ENCODE assay signal across 19 cellular contexts in the genomic region with DNA sequence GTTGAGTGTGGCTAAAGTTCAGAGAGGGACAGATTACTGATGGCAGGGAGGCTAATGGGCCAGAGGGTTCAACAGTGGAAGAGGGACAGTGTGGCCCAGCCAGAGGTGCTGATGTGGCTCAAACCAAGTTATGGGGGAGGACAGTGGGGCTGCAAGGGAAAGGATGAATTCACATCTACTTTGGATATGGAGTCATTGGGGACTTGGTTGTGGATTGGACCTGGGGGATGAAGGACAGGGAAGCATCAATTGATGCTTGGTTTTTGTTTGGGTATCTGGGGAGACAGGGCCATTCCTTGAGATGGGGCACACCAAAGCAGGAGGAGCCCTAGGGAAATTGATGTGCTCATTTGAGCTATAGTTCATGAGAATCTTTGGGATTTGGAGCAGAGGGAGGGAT. TPM values are rescaled to one million over a fixed set of nuclear protein-coding genes. Genes with fewer than 3 reads are reported as not detected.
A peak's percentile ranks its signal among the peaks of the same experiment; 100 is the strongest.
DNase-seq lines count a peak whose midpoint lies in the region; ATAC-seq and TF ChIP-seq lines count a peak whose summit lies in the region.
"Had no signal": no experiment of that assay in that cellular context is flagged by ENCODE, and none has a peak within 500 bp of the region (broad histone marks: within the 10 kb centered on the region; RNA-seq: fewer than 3 reads in every experiment).

No MANE protein-coding gene starts in this region.

- TF ChIP-seq CTCF in natural killer cell (IDR thresholded peaks at IDR 0.05): no peak
- no peak for TF ChIP-seq CTCF in brain (conservative IDR thresholded peaks at IDR 0.05)
- no peak for TF ChIP-seq CTCF in nephron (IDR thresholded peaks at IDR 0.05; ENCODE audit: unreplicated experiment in 3 of 3)
- no peak for TF ChIP-seq CTCF in type B pancreatic cell (conservative IDR thresholded peaks at IDR 0.05)
- TF ChIP-seq CTCF in GM20000 (IDR thresholded peaks at IDR 0.05; ENCODE audit: extremely low read depth, missing control alignments): no peak

- intact Hi-C loops in natural killer cell (cut with micrococcal nuclease): no loop called here

- peak overlapping the region; percentile 3 for H3K4me3 Mint-ChIP-seq in natural killer cell
- no peak overlapping the region for H3K4me3 Mint-ChIP-seq in natural killer cell treated with Interleukin-12 subunit alpha and Interleukin-12 subunit beta and Interleukin-15 and Interleukin-18, amount 100 ng/mL, for 72 hours
- H3K4me3 Mint-ChIP-seq in brain: no peak overlapping the region
- H3K4me3 Mint-ChIP-seq in nephron: peak overlapping the region in 2 of 3 experiments; percentile 15 to 90
- peak overlapping the region; percentile 51 for H3K4me3 Mint-ChIP-seq in type B pancreatic cell
- H3K4me3 Mint-ChIP-seq in activated naive CD8-positive, alpha-beta T cell treated with anti-CD3 and anti-CD28 coated beads for 36 hours: no peak overlapping the region
- H3K4me3 Mint-ChIP-seq: B cell, IgD-negative memory B cell had no signal

- ATAC-seq in natural killer cell: no peak
- no peak for ATAC-seq in natural killer cell treated with Interleukin-12 subunit alpha and Interleukin-12 subunit beta and Interleukin-15 and Interleukin-18, amount 100 ng/mL, for 72 hours
- ATAC-seq in GM19463 (IDR thresholded peaks at IDR 0.05; ENCODE audit: unreplicated experiment): no peak
- ATAC-seq: HepG2 had no signal

- H3K9me3 Mint-ChIP-seq in natural killer cell (no peaks in the 10 kb centered on the region), brain (peaks cover 0 to 6% (median 2%) of the 10 kb centered on the region in 5 experiments), nephron (no peaks in the 10 kb centered on the region), type B pancreatic cell (no peaks in the 10 kb centered on the region)
- no peaks in the 10 kb centered on the region for H3K9me3 Mint-ChIP-seq in natural killer cell treated with Interleukin-12 subunit alpha and Interleukin-12 subunit beta and Interleukin-15 and Interleukin-18, amount 100 ng/mL, for 72 hours
- H3K9me3 Mint-ChIP-seq in activated naive CD8-positive, alpha-beta T cell treated with anti-CD3 and anti-CD28 coated beads for 36 hours: no peaks in the 10 kb centered on the region
- H3K9me3 Mint-ChIP-seq: CD8-positive, alpha-beta memory T cell; H9; IgD-negative memory B cell had no signal

- H3K27me3 Mint-ChIP-seq in natural killer cell (ENCODE audit: low read depth in 2 of 2) (peaks cover 34 to 35% of the 10 kb centered on the region in 2 donors), brain (peaks cover 41% of the 10 kb centered on the region), nephron (ENCODE audit: low read depth) (peaks cover 56% of the 10 kb centered on the region), type B pancreatic cell (peaks cover 51% of the 10 kb centered on the region)
- H3K27me3 Mint-ChIP-seq in natural killer cell treated with Interleukin-12 subunit alpha and Interleukin-12 subunit beta and Interleukin-15 and Interleukin-18, amount 100 ng/mL, for 72 hours: peaks cover 31 to 35% of the 10 kb centered on the region in 2 donors
- H3K27me3 Mint-ChIP-seq in activated naive CD8-positive, alpha-beta T cell treated with anti-CD3 and anti-CD28 coated beads for 36 hours: peaks cover 58% of the 10 kb centered on the region

- H3K36me3 Mint-ChIP-seq in natural killer cell: no peaks in the 10 kb centered on the region
- no peaks in the 10 kb centered on the region for H3K36me3 Mint-ChIP-seq in natural killer cell treated with Interleukin-12 subunit alpha and Interleukin-12 subunit beta and Interleukin-15 and Interleukin-18, amount 100 ng/mL, for 72 hours
- peaks cover 17% of the 10 kb centered on the region for H3K36me3 Mint-ChIP-seq in brain
- H3K36me3 Mint-ChIP-seq in nephron (ENCODE audit: low read depth): peaks cover 3% of the 10 kb centered on the region
- H3K36me3 Mint-ChIP-seq in type B pancreatic cell: peaks cover 10% of the 10 kb centered on the region
- H3K36me3 Mint-ChIP-seq in activated naive CD8-positive, alpha-beta T cell treated with anti-CD3 and anti-CD28 coated beads for 36 hours: no peaks in the 10 kb centered on the region
- H3K36me3 Mint-ChIP-seq: CD8-positive, alpha-beta memory T cell; IgD-negative memory B cell had no signal

- H3K4me1 Mint-ChIP-seq in natural killer cell (peaks cover 10 to 30% of the 10 kb centered on the region in 2 donors), brain (peaks cover 90% of the 10 kb centered on the region), nephron (peaks cover 79% of the 10 kb centered on the region), type B pancreatic cell (ENCODE audit: unreplicated experiment) (peaks cover 61% of the 10 kb centered on the region)
- peaks cover 11 to 14% of the 10 kb centered on the region in 2 donors for H3K4me1 Mint-ChIP-seq in natural killer cell treated with Interleukin-12 subunit alpha and Interleukin-12 subunit beta and Interleukin-15 and Interleukin-18, amount 100 ng/mL, for 72 hours (ENCODE audit: low read depth in 2 of 2)
- H3K4me1 Mint-ChIP-seq in activated naive CD8-positive, alpha-beta T cell treated with anti-CD3 and anti-CD28 coated beads for 36 hours: peaks cover 8% of the 10 kb centered on the region

- DNase-seq in natural killer cell (no peak), type B pancreatic cell (ENCODE audit: extremely low spot score, unreplicated experiment) (no peak), GM20000 (ENCODE audit: low spot score) (no peak)
- no peak for DNase-seq in natural killer cell treated with Interleukin-12 subunit alpha and Interleukin-12 subunit beta and Interleukin-15 and Interleukin-18, amount 100 ng/mL, for 72 hours (ENCODE audit: low spot score)
- DNase-seq in activated naive CD8-positive, alpha-beta T cell treated with anti-CD3 and anti-CD28 coated beads for 36 hours: no peak
- DNase-seq: CD8-positive, alpha-beta memory T cell; COR-L47; DMS153; DMS79; GDM1; GOT3; H9; KG1 had no signal

- H3K27ac Mint-ChIP-seq in natural killer cell: peak overlapping the region in 1 of 2 donors; percentile 17
- no peak overlapping the region for H3K27ac Mint-ChIP-seq in natural killer cell treated with Interleukin-12 subunit alpha and Interleukin-12 subunit beta and Interleukin-15 and Interleukin-18, amount 100 ng/mL, for 72 hours
- peak overlapping the region in 4 of 5 experiments; percentile 73 to 94 (median 87) for H3K27ac Mint-ChIP-seq in brain
- peak overlapping the region in 2 of 3 experiments; percentile 47 to 77 for H3K27ac Mint-ChIP-seq in nephron
- H3K27ac Mint-ChIP-seq in type B pancreatic cell: peak overlapping the region; percentile 49
- no peak overlapping the region for H3K27ac Mint-ChIP-seq in activated naive CD8-positive, alpha-beta T cell treated with anti-CD3 and anti-CD28 coated beads for 36 hours
- H3K27ac Mint-ChIP-seq: B cell, H9, IgD-negative memory B cell had no signal

RNA-seq across cellular contexts. Expression of a gene that starts 23.3 kb away (rescaled TPM):
- 1 to 10 TPM; 1.2 to 3.3 (median 1.7) TPM for total RNA-seq in natural killer cell
- not detected for total RNA-seq in natural killer cell treated with Interleukin-12 subunit alpha and Interleukin-12 subunit beta and Interleukin-15 and Interleukin-18, amount 100 ng/mL, for 72 hours
- polyA plus RNA-seq in brain (ENCODE audit: insufficient read depth, low read depth, low replicate concordance): 8.1 TPM
- 9.9 and 21.1 TPM in 2 replicates for total RNA-seq in type B pancreatic cell (ENCODE audit: low replicate concordance)
- total RNA-seq in activated naive CD8-positive, alpha-beta T cell treated with anti-CD3 and anti-CD28 coated beads for 36 hours: under 1 TPM; 0.19 to 0.34 TPM
- polyA plus RNA-seq: CD8-positive, alpha-beta memory T cell; HepG2; IgD-negative memory B cell had no signal

Comparison
In these comparisons a context has a peak if more than half of its experiments do, and no peak if none do; other contexts are left out.
1. H3K4me3 Mint-ChIP-seq: peak in natural killer cell (single experiment), nephron (2 of 3) and type B pancreatic cell (single experiment); none in natural killer cell treated with Interleukin-12 subunit alpha and Interleukin-12 subunit beta and Interleukin-15 and Interleukin-18, amount 100 ng/mL, for 72 hours (single experiment), brain (0 of 5) and activated naive CD8-positive, alpha-beta T cell treated with anti-CD3 and anti-CD28 coated beads for 36 hours (single experiment).
2. H3K27ac Mint-ChIP-seq: peak in brain (4 of 5), nephron (2 of 3) and type B pancreatic cell (single experiment); none in natural killer cell treated with Interleukin-12 subunit alpha and Interleukin-12 subunit beta and Interleukin-15 and Interleukin-18, amount 100 ng/mL, for 72 hours (0 of 2) and activated naive CD8-positive, alpha-beta T cell treated with anti-CD3 and anti-CD28 coated beads for 36 hours (single experiment).